Comparison of ENCODE assay signal across 2 cellular contexts in genomic region chr2:226087051-226087450, GRCh38.
TF ChIP-seq lines count a peak whose summit lies in the region.

No MANE protein-coding gene starts in this region.

TF ChIP-seq in H1, 55 proteins besides CTCF, POLR2A, EP300 and RAD21:
- TF ChIP-seq BCL11A (IDR thresholded peaks at IDR 0.05; ENCODE audit: low read depth in 2 of 2, low read length in 2 of 2) (no peak), BRCA1 (IDR thresholded peaks at IDR 0.05; ENCODE audit: low read depth, low read length) (no peak), ATF2 (IDR thresholded peaks at IDR 0.05; ENCODE audit: low read length) (no peak), ZNF274 (IDR thresholded peaks at IDR 0.05; ENCODE audit: borderline replicate concordance, extremely low read depth, low read length) (no peak), KDM4A (IDR thresholded peaks at IDR 0.05; ENCODE audit: low read depth, low read length, severe bottlenecking) (no peak), SIRT6 (IDR thresholded peaks at IDR 0.05; ENCODE audit: low read length) (no peak), SIX5 (IDR thresholded peaks at IDR 0.05; ENCODE audit: low read depth, low read length) (no peak), PHF8 (conservative IDR thresholded peaks at IDR 0.05; ENCODE audit: low read depth, low read length) (no peak), NRF1 (IDR thresholded peaks at IDR 0.05; ENCODE audit: low read depth, low read length) (no peak), GABPA (IDR thresholded peaks at IDR 0.05; ENCODE audit: borderline replicate concordance, insufficient read depth, low read length) (no peak), YY1 (IDR thresholded peaks at IDR 0.05; ENCODE audit: low read depth, low read length) (no peak)

TF ChIP-seq in HepG2, 621 proteins besides CTCF, POLR2A, EP300 and RAD21:
- TF ChIP-seq SIX4 (CRISPR knock-in tag; IDR thresholded peaks at IDR 0.05) (no peak), ZNF710 (CRISPR knock-in tag; IDR thresholded peaks at IDR 0.05; ENCODE audit: borderline replicate concordance) (no peak), ATRX (CRISPR knock-in tag; IDR thresholded peaks at IDR 0.05; ENCODE audit: borderline replicate concordance) (no peak), PATZ1 (CRISPR knock-in tag; IDR thresholded peaks at IDR 0.05) (no peak), NCOA2 (CRISPR knock-in tag; IDR thresholded peaks at IDR 0.05) (no peak), ZNF891 (CRISPR knock-in tag; IDR thresholded peaks at IDR 0.05) (no peak), THAP9 (CRISPR knock-in tag; IDR thresholded peaks at IDR 0.05; ENCODE audit: borderline replicate concordance) (no peak), CBFB (CRISPR knock-in tag; IDR thresholded peaks at IDR 0.05) (no peak), ZNF460 (CRISPR knock-in tag; IDR thresholded peaks at IDR 0.05; ENCODE audit: borderline replicate concordance) (no peak), MEF2D (CRISPR knock-in tag; IDR thresholded peaks at IDR 0.05) (no peak)
TF ChIP-seq in HepG2: peak in this region for 0.
